ENCODE assay signal across 11 cellular contexts in genomic region chr4:99855677-99856076, GRCh38. TPM values are rescaled to one million over a fixed set of nuclear protein-coding genes. Genes with fewer than 3 reads are reported as not detected.
DNase-seq lines count a peak whose midpoint lies in the region; ATAC-seq and TF ChIP-seq lines count a peak whose summit lies in the region.
"Had no signal": no experiment of that assay in that cellular context is flagged by ENCODE, and none has a peak within 500 bp of the region (broad histone marks: within the 10 kb centered on the region; RNA-seq: fewer than 3 reads in every experiment).

No MANE protein-coding gene starts in this region.

- H3K27me3 ChIP-seq in spleen (replicated peaks in 1 of 7), result no peaks in the 10 kb centered on the region

- peak overlapping the region in 1 of 8 donors; percentile 36 for H3K4me3 ChIP-seq in spleen

- peak overlapping the region; percentile 86 for H3K27ac Mint-ChIP-seq in activated CD4-positive, alpha-beta T cell treated with anti-CD3 and anti-CD28 coated beads, Interleukin-2, amount 10 ng/mL, durations not matched to agents 7 days and 5 days
- H3K27ac Mint-ChIP-seq in progenitor cell of endocrine pancreas, result no peak overlapping the region

- peaks cover 69% of the 10 kb centered on the region for H3K4me1 Mint-ChIP-seq in activated CD4-positive, alpha-beta T cell treated with anti-CD3 and anti-CD28 coated beads, Interleukin-2, amount 10 ng/mL, durations not matched to agents 7 days and 5 days
- peaks cover 9% of the 10 kb centered on the region for H3K4me1 Mint-ChIP-seq in progenitor cell of endocrine pancreas (ENCODE audit: low read depth)

- intact Hi-C loops in spleen (cut with DNase I; ENCODE audit: low total_unique reads), result no loop called here

- peaks cover 0 to 25% (median 0%) of the 10 kb centered on the region in 6 donors for H3K36me3 ChIP-seq in spleen

- no peaks in the 10 kb centered on the region for H3K27me3 Mint-ChIP-seq in activated CD4-positive, alpha-beta T cell treated with anti-CD3 and anti-CD28 coated beads, Interleukin-2, amount 10 ng/mL, durations not matched to agents 7 days and 5 days
- no peaks in the 10 kb centered on the region for H3K27me3 Mint-ChIP-seq in progenitor cell of endocrine pancreas

- H3K9me3 ChIP-seq in spleen, result no peaks in the 10 kb centered on the region

- TF ChIP-seq POLR2A in spleen (IDR thresholded peaks at IDR 0.05), result no peak

- H3K9me3 Mint-ChIP-seq in activated CD4-positive, alpha-beta T cell treated with anti-CD3 and anti-CD28 coated beads, Interleukin-2, amount 10 ng/mL, durations not matched to agents 7 days and 5 days, result peaks cover 6% of the 10 kb centered on the region
- H3K9me3 Mint-ChIP-seq in progenitor cell of endocrine pancreas (ENCODE audit: low read depth), result peaks cover 4% of the 10 kb centered on the region

- peak overlapping the region; percentile 33 for H3K4me3 Mint-ChIP-seq in activated CD4-positive, alpha-beta T cell treated with anti-CD3 and anti-CD28 coated beads, Interleukin-2, amount 10 ng/mL, durations not matched to agents 7 days and 5 days
- no peak overlapping the region for H3K4me3 Mint-ChIP-seq in progenitor cell of endocrine pancreas (ENCODE audit: low read depth)
- H3K4me3 Mint-ChIP-seq: neural crest cell had no signal

- WGBS in spleen, 5 donors, result 18 to 38% (median 29%) methylated on average over 1 of the region's 1 CpG

- CTCF ChIA-PET in activated CD4-positive, alpha-beta T cell treated with anti-CD3 and anti-CD28 coated beads, Interleukin-2, amount 10 ng/mL, durations not matched to agents 7 days and 5 days (lab: Charles Lee), result interaction anchor here (1.2 to 1.5 kb wide), 3 partner anchors 10 to 58 kb away, joined by 3 to 4 read pairs (median 3); no protein-coding TSS in a partner anchor

- peaks cover 3 to 84% (median 40%) of the 10 kb centered on the region in 6 donors for H3K4me1 ChIP-seq in spleen

- TF ChIP-seq CTCF in spleen (IDR thresholded peaks at IDR 0.05 in 8 of 11, conservative IDR thresholded peaks at IDR 0.05 in 3 of 11) (peak in 1 of 11 experiments; percentile 32), progenitor cell of endocrine pancreas (IDR thresholded peaks at IDR 0.05; ENCODE audit: unreplicated experiment) (no peak)

- H3K27ac ChIP-seq in spleen, result peak overlapping the region; percentile 59 to 90 (median 75)

- POLR2A ChIA-PET in activated CD4-positive, alpha-beta T cell treated with anti-CD3 and anti-CD28 coated beads, Interleukin-2, amount 10 ng/mL, durations not matched to agents 7 days and 5 days (lab: Charles Lee), result interaction anchor here (0.7 kb wide), 1 partner anchor 44 kb away, joined by 5 read pairs; no protein-coding TSS in a partner anchor

- DNase-seq in activated CD4-positive, alpha-beta T cell treated with anti-CD3 and anti-CD28 coated beads, Interleukin-2, amount 10 ng/mL, durations not matched to agents 7 days and 5 days, result peak; percentile 51
- no peak for DNase-seq in activated CD4-positive, alpha-beta T cell treated with anti-CD3 and anti-CD28 coated beads, Interleukin-2, amount 50 U/mL, for 1 hour
- DNase-seq in SIG-M5 (lab: John Stamatoyannopoulos, UW), result peak; percentile 64
- no peak for DNase-seq in spleen
- no peak for DNase-seq in GM19240 (ENCODE audit: insufficient read length, low spot score)
- no peak for DNase-seq in progenitor cell of endocrine pancreas (ENCODE audit: low spot score, unreplicated experiment)
- DNase-seq in NCI-H510A (lab: John Stamatoyannopoulos, UW), result no peak
- DNase-seq: NCI-H1092 had no signal

- H3K36me3 Mint-ChIP-seq in activated CD4-positive, alpha-beta T cell treated with anti-CD3 and anti-CD28 coated beads, Interleukin-2, amount 10 ng/mL, durations not matched to agents 7 days and 5 days (ENCODE audit: low read depth), result peaks cover 66% of the 10 kb centered on the region
- H3K36me3 Mint-ChIP-seq in progenitor cell of endocrine pancreas (ENCODE audit: insufficient read depth), result no peaks in the 10 kb centered on the region

- ATAC-seq in HG02943 (IDR thresholded peaks at IDR 0.05; ENCODE audit: low read depth, unreplicated experiment), result peak; percentile 39

RNA-seq across cellular contexts. Expression of gene LAMTOR3, which starts 38.5 kb away (rescaled TPM):
- 10 to 100 TPM; 28.9 to 33.1 TPM for total RNA-seq in activated CD4-positive, alpha-beta T cell treated with anti-CD3 and anti-CD28 coated beads, Interleukin-2, amount 10 ng/mL, durations not matched to agents 7 days and 5 days
- 10 to 100 TPM; 22.4 to 50.1 (median 34.8) TPM for total RNA-seq in spleen
- polyA plus RNA-seq in spleen, result 10 to 100 TPM; 28.6 to 52.6 (median 43.8) TPM
- 58.0 and 58.2 TPM in 2 replicates for total RNA-seq in progenitor cell of endocrine pancreas

RNA-seq across cellular contexts. Expression of gene DAPP1, which starts 39.0 kb away (rescaled TPM):
- 10 to 100 TPM; 39.5 TPM for total RNA-seq in activated CD4-positive, alpha-beta T cell treated with anti-CD3 and anti-CD28 coated beads, Interleukin-2, amount 10 ng/mL, durations not matched to agents 7 days and 5 days
- total RNA-seq in spleen, result 10 to 100 TPM; 32.2 to 49.4 (median 40.3) TPM
- polyA plus RNA-seq in spleen, result 10 to 100 TPM; 20.0 to 27.5 (median 22.5) TPM
- total RNA-seq in progenitor cell of endocrine pancreas, result 0.12 TPM in 1 of 2 replicates, not detected in the other
- total RNA-seq: neural crest cell had no signal
- polyA plus RNA-seq: AG04450 had no signal

Comparison
In these comparisons a context has a peak if more than half of its experiments do, and no peak if none do; other contexts are left out.
1. DNase-seq: peak in activated CD4-positive, alpha-beta T cell treated with anti-CD3 and anti-CD28 coated beads, Interleukin-2, amount 10 ng/mL, durations not matched to agents 7 days and 5 days (single experiment) and SIG-M5 (single experiment); none in activated CD4-positive, alpha-beta T cell treated with anti-CD3 and anti-CD28 coated beads, Interleukin-2, amount 50 U/mL, for 1 hour (single experiment), spleen (single experiment), GM19240 (single experiment), progenitor cell of endocrine pancreas (single experiment) and NCI-H510A (single experiment).
2. RNA of gene DAPP1, which starts 39.0 kb away (total RNA-seq): 32.2 to 49.4 TPM in spleen and 39.5 TPM in activated CD4-positive, alpha-beta T cell treated with anti-CD3 and anti-CD28 coated beads, Interleukin-2, amount 10 ng/mL, durations not matched to agents 7 days and 5 days; 0.12 TPM in progenitor cell of endocrine pancreas; every median in the first group is over 10 times any median in the second.